15 cellular contexts compared by ENCODE assay signal in the genomic region with DNA sequence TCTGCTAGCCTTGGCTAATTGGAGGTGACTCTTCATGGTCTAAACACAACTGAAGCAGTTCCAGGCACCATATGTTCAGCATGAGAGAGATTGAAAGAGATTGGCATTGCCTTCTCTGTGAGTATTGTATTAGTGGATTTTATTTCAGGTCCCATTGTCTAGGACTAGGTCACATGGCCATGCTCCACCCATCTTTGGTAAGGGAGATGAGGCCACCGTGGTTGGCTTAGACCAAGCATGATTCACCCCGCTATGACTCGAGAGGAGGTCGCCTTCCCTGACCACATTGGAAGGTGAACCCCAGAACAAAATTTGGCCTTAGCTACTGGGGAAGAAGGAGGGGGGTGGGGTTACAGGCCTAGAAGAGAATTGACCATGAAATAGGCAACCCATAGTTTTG.
A peak's percentile ranks its signal among the peaks of the same experiment; 100 is the strongest.
DNase-seq lines count a peak whose midpoint lies in the region; ATAC-seq and TF ChIP-seq lines count a peak whose summit lies in the region.
"Had no signal": no experiment of that assay in that cellular context is flagged by ENCODE, and none has a peak within 500 bp of the region (broad histone marks: within the 10 kb centered on the region; RNA-seq: fewer than 3 reads in every experiment).

No MANE protein-coding gene starts in this region.

- H3K9me2 ChIP-seq in HCT116 (ENCODE audit: insufficient read depth) = no peaks in the 10 kb centered on the region

- no peak overlapping the region for H2AFZ ChIP-seq in HCT116 (ENCODE audit: low read depth, low read length, poor library complexity, severe bottlenecking)

- peak; percentile 70 for ATAC-seq in HCT116
- peak; percentile 45 for ATAC-seq in activated B cell treated with CpG ODN at 0.5 μM for 24 hours (ENCODE audit: low read depth)
- ATAC-seq in HG02798 (IDR thresholded peaks at IDR 0.05; ENCODE audit: poor library complexity, unreplicated experiment) = no peak
- ATAC-seq in HG02870 (IDR thresholded peaks at IDR 0.05; ENCODE audit: unreplicated experiment) = no peak
- ATAC-seq: lower lobe of right lung, right lobe of liver had no signal

- no peaks in the 10 kb centered on the region for H3K27me3 Mint-ChIP-seq in activated B cell treated with CpG ODN at 0.5 μM for 24 hours
- H3K27me3 Mint-ChIP-seq: type B pancreatic cell had no signal

- peaks cover 24% of the 10 kb centered on the region for H3K9me3 ChIP-seq in BLaER1
- H3K9me3 ChIP-seq in HCT116 (ENCODE audit: control insufficient read depth in 1 of 2, insufficient read depth in 1 of 2, low read depth in 1 of 2, low read length in 2 of 2) = no peaks in the 10 kb centered on the region
- H3K9me3 ChIP-seq: lower lobe of right lung, right lobe of liver had no signal

- H3K4me1 ChIP-seq in BLaER1 (peaks cover 57% of the 10 kb centered on the region), HCT116 (ENCODE audit: control insufficient read depth in 1 of 2, insufficient read depth in 2 of 2, low read length in 2 of 2) (peaks cover 0 to 5% of the 10 kb centered on the region in 2 experiments; a peak in 1 of 4 replicates)
- H3K4me1 ChIP-seq: lower lobe of right lung, right lobe of liver had no signal

- H3K4me3 Mint-ChIP-seq in activated B cell treated with CpG ODN at 0.5 μM for 24 hours = no peak overlapping the region
- H3K4me3 Mint-ChIP-seq: type B pancreatic cell had no signal

- no peaks in the 10 kb centered on the region for H3K9me3 Mint-ChIP-seq in activated B cell treated with CpG ODN at 0.5 μM for 24 hours

- TF ChIP-seq CTCF in HCT116 (IDR thresholded peaks at IDR 0.05 in 2 of 3, conservative IDR thresholded peaks at IDR 0.05 in 1 of 3; ENCODE audit: borderline replicate concordance in 1 of 3, insufficient read depth in 1 of 3, low read depth in 2 of 3, low read length in 2 of 3) (no peak), activated B cell treated with CpG ODN at 0.5 μM for 24 hours (IDR thresholded peaks at IDR 0.05) (no peak)

- 0 out of 2 replicates have a peak overlapping the region, but pooled peaks have one; percentile 44 for H3K27ac ChIP-seq in BLaER1
- no peak overlapping the region for H3K27ac ChIP-seq in HCT116 (ENCODE audit: low read depth, low read length)
- no peak overlapping the region for H3K27ac ChIP-seq in caudate nucleus (ENCODE audit: low read depth, low read length)
- H3K27ac ChIP-seq: epithelial cell of prostate, lower lobe of right lung, right lobe of liver had no signal

- RAD21 ChIA-PET in HCT116 (lab: Charles Lee; ENCODE audit: low non-redundant PET in 1 of 2, low total read pairs in 2 of 2, uncharacterized antibody in 2 of 2, unreplicated experiment in 2 of 2) = no interaction called here

- no peaks in the 10 kb centered on the region for H3K36me3 ChIP-seq in BLaER1
- no peaks in the 10 kb centered on the region for H3K36me3 ChIP-seq in HCT116 (ENCODE audit: control insufficient read depth in 1 of 2, insufficient read depth in 2 of 2, low read length in 2 of 2)
- H3K36me3 ChIP-seq: lower lobe of right lung, right lobe of liver had no signal

- H3K36me3 Mint-ChIP-seq in activated B cell treated with CpG ODN at 0.5 μM for 24 hours (ENCODE audit: low read depth) = no peaks in the 10 kb centered on the region
- H3K36me3 Mint-ChIP-seq: type B pancreatic cell had no signal

- H3K27ac Mint-ChIP-seq in activated B cell treated with CpG ODN at 0.5 μM for 24 hours = no peak overlapping the region
- H3K27ac Mint-ChIP-seq: type B pancreatic cell had no signal

- H4K20me1 ChIP-seq in BLaER1 (no peaks in the 10 kb centered on the region), HCT116 (ENCODE audit: insufficient read depth) (no peaks in the 10 kb centered on the region)

- no TSS peak for BruUV-seq in HCT116 (replicated peaks; lab: Mats Ljungman, UMichigan)

- no peak for DNase-seq in HCT116 (ENCODE audit: low read depth, low spot score)
- DNase-seq in activated B cell treated with CpG ODN at 0.5 μM for 24 hours = no peak
- DNase-seq in hepatic stellate cell (ENCODE audit: low spot score) = peak; percentile 27
- no peak for DNase-seq in caudate nucleus (lab: John Stamatoyannopoulos, UW)
- no peak for DNase-seq in iPS-NIHi11 (ENCODE audit: low spot score)
- DNase-seq: DMS53, lower lobe of right lung, NCI-H1417 treated with DMSO at 0.1 percent for 48 hours, right lobe of liver, SW 1271 had no signal

- H3K4me1 Mint-ChIP-seq in activated B cell treated with CpG ODN at 0.5 μM for 24 hours = peaks cover 12% of the 10 kb centered on the region

- POLR2A ChIA-PET in HCT116 (lab: Charles Lee) (no interaction called here), activated B cell treated with CpG ODN at 0.5 μM for 24 hours (lab: Charles Lee) (interaction anchor here (0.8 to 0.9 kb wide), 2 partner anchors 31 to 33 kb away, joined by 3 to 4 read pairs; no protein-coding TSS in a partner anchor)

- no peak for TF ChIP-seq RAD21 in HCT116 (IDR thresholded peaks at IDR 0.05; ENCODE audit: low read depth)

- CTCF ChIA-PET in HCT116 (lab: Charles Lee) (no interaction called here), activated B cell treated with CpG ODN at 0.5 μM for 24 hours (lab: Charles Lee) (no interaction called here)

- peak overlapping the region; percentile 36 for H3K4me2 ChIP-seq in BLaER1
- no peak overlapping the region for H3K4me2 ChIP-seq in HCT116 (ENCODE audit: low read length)

- H3K4me3 ChIP-seq in BLaER1 = no peak overlapping the region
- H3K4me3 ChIP-seq in HCT116 (replicated peaks in 1 of 2; ENCODE audit: low read depth in 1 of 2, low read length in 2 of 2) = no peak overlapping the region
- H3K4me3 ChIP-seq: lower lobe of right lung, right lobe of liver had no signal

- intact Hi-C loops in HCT116 (cut with micrococcal nuclease) = no loop called here
- intact Hi-C loops in activated B cell treated with CpG ODN at 0.5 μM for 24 hours (cut with micrococcal nuclease) = loop anchor here (2.0 to 5.0 kb wide), 2 partner anchors 31 to 40 kb away; no protein-coding TSS in a partner anchor

- H3K79me2 ChIP-seq in HCT116 (ENCODE audit: insufficient read depth, low read length) = no peaks in the 10 kb centered on the region

- no peak overlapping the region for H3K9ac ChIP-seq in BLaER1
- H3K9ac ChIP-seq in HCT116 (ENCODE audit: low read length) = no peak overlapping the region

- H3K27me3 ChIP-seq in BLaER1 (no peaks in the 10 kb centered on the region), HCT116 (ENCODE audit: insufficient read depth, low read length) (no peaks in the 10 kb centered on the region)
- H3K27me3 ChIP-seq: right lobe of liver had no signal

- no peak for TF ChIP-seq POLR2A in HCT116 (IDR thresholded peaks at IDR 0.05; ENCODE audit: borderline replicate concordance, extremely low read depth, insufficient read depth, insufficient read length)

TF ChIP-seq in HCT116, 20 proteins besides CTCF, POLR2A, EP300 and RAD21:
- TF ChIP-seq ZNF274 (IDR thresholded peaks at IDR 0.05; ENCODE audit: low read depth, low read length) = no peak
- no peak for TF ChIP-seq SIN3A (IDR thresholded peaks at IDR 0.05; ENCODE audit: low read depth)
- TF ChIP-seq, protein P1, sequence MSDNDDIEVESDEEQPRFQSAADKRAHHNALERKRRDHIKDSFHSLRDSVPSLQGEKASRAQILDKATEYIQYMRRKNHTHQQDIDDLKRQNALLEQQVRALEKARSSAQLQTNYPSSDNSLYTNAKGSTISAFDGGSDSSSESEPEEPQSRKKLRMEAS (IDR thresholded peaks at IDR 0.05) = no peak
- TF ChIP-seq ZFX (IDR thresholded peaks at IDR 0.05) = no peak
- TF ChIP-seq ELF1 (IDR thresholded peaks at IDR 0.05; ENCODE audit: borderline replicate concordance, low read depth) = no peak
- TF ChIP-seq EZH2 (IDR thresholded peaks at IDR 0.05) = no peak
- no peak for TF ChIP-seq TCF7L2 (IDR thresholded peaks at IDR 0.05; ENCODE audit: borderline replicate concordance, extremely low read depth, insufficient read depth, insufficient read length)
- TF ChIP-seq SP1 (IDR thresholded peaks at IDR 0.05; ENCODE audit: low read depth) = no peak
- TF ChIP-seq, protein P2, sequence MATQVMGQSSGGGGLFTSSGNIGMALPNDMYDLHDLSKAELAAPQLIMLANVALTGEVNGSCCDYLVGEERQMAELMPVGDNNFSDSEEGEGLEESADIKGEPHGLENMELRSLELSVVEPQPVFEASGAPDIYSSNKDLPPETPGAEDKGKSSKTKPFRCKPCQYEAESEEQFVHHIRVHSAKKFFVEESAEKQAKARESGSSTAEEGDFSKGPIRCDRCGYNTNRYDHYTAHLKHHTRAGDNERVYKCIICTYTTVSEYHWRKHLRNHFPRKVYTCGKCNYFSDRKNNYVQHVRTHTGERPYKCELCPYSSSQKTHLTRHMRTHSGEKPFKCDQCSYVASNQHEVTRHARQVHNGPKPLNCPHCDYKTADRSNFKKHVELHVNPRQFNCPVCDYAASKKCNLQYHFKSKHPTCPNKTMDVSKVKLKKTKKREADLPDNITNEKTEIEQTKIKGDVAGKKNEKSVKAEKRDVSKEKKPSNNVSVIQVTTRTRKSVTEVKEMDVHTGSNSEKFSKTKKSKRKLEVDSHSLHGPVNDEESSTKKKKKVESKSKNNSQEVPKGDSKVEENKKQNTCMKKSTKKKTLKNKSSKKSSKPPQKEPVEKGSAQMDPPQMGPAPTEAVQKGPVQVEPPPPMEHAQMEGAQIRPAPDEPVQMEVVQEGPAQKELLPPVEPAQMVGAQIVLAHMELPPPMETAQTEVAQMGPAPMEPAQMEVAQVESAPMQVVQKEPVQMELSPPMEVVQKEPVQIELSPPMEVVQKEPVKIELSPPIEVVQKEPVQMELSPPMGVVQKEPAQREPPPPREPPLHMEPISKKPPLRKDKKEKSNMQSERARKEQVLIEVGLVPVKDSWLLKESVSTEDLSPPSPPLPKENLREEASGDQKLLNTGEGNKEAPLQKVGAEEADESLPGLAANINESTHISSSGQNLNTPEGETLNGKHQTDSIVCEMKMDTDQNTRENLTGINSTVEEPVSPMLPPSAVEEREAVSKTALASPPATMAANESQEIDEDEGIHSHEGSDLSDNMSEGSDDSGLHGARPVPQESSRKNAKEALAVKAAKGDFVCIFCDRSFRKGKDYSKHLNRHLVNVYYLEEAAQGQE (IDR thresholded peaks at IDR 0.05; ENCODE audit: low read depth) = no peak
- no peak for TF ChIP-seq YY1 (IDR thresholded peaks at IDR 0.05; ENCODE audit: extremely low read depth, insufficient replicate concordance, low read depth, low read length)
- TF ChIP-seq, protein P3, sequence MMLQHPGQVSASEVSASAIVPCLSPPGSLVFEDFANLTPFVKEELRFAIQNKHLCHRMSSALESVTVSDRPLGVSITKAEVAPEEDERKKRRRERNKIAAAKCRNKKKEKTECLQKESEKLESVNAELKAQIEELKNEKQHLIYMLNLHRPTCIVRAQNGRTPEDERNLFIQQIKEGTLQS (IDR thresholded peaks at IDR 0.05) = no peak
- TF ChIP-seq EZH2phosphoT487 (IDR thresholded peaks at IDR 0.05; ENCODE audit: borderline replicate concordance) = no peak
- no peak for TF ChIP-seq POLR2AphosphoS5 (IDR thresholded peaks at IDR 0.05; ENCODE audit: low read depth, low read length)
- no peak for TF ChIP-seq EGR1 (IDR thresholded peaks at IDR 0.05; ENCODE audit: low read depth)

Comparison
In these comparisons a context has a peak if more than half of its experiments do, and no peak if none do; other contexts are left out.
1. ATAC-seq: peak in HCT116 (single experiment) and activated B cell treated with CpG ODN at 0.5 μM for 24 hours (single experiment); none in HG02798 (single experiment) and HG02870 (single experiment).